27 cellular contexts compared by ENCODE assay signal in genomic region chr14:100603341-100604125, GRCh38. TPM values are rescaled to one million over a fixed set of nuclear protein-coding genes. Genes with fewer than 3 reads are reported as not detected.
DNase-seq lines count a peak whose midpoint lies in the region; ATAC-seq and TF ChIP-seq lines count a peak whose summit lies in the region.
"Had no signal": no experiment of that assay in that cellular context is flagged by ENCODE, and none has a peak within 500 bp of the region (broad histone marks: within the 10 kb centered on the region; RNA-seq: fewer than 3 reads in every experiment).

No MANE protein-coding gene starts in this region.

- no peak overlapping the region for H3K27ac ChIP-seq in sigmoid colon
- H3K27ac ChIP-seq in PC-9, result no peak overlapping the region
- H3K27ac ChIP-seq: psoas muscle, SJCRH30 had no signal

- no peaks in the 10 kb centered on the region for H3K4me1 Mint-ChIP-seq in activated T-cell treated with anti-CD3 and anti-CD28 coated beads, Interleukin-2, amount 50 U/mL, for 4 hours (ENCODE audit: low read depth)
- H3K4me1 Mint-ChIP-seq: activated naive CD8-positive, alpha-beta T cell treated with anti-CD3 and anti-CD28 coated beads, Interleukin-2, amount 50 U/mL, for 24 hours; CD4-positive, CD25-positive, alpha-beta regulatory T cell had no signal

- no peak overlapping the region for H3K4me2 ChIP-seq in PC-9

- no peak for TF ChIP-seq EP300 in sigmoid colon (IDR thresholded peaks at IDR 0.05)

- H3K27me3 ChIP-seq in sigmoid colon (peaks cover 0 to 22% (median 0%) of the 10 kb centered on the region in 3 donors), PC-9 (ENCODE audit: insufficient read depth, low read depth) (peaks cover 57% of the 10 kb centered on the region)
- H3K27me3 ChIP-seq: SJCRH30 had no signal

- TF ChIP-seq CTCF in sigmoid colon (IDR thresholded peaks at IDR 0.05) (no peak), PC-9 (conservative IDR thresholded peaks at IDR 0.05) (no peak)

- no TSS peak for BruUV-seq in PC-9 (replicated peaks; lab: Mats Ljungman, UMichigan)

- in situ Hi-C loops in KBM-7 (cut with MboI; ENCODE audit: low pct_unique_long_range_greater_than_20kb, low sequenced_read_pairs), result no loop called here

- 48 to 85% methylated on average over 17 to 18 of the region's 18 CpGs for whole genome bisulfite sequencing in sigmoid colon, 2 donors

- H3K36me3 Mint-ChIP-seq in activated T-cell treated with anti-CD3 and anti-CD28 coated beads, Interleukin-2, amount 50 U/mL, for 4 hours (ENCODE audit: insufficient read depth), result no peaks in the 10 kb centered on the region
- H3K36me3 Mint-ChIP-seq: CD4-positive, CD25-positive, alpha-beta regulatory T cell; type B pancreatic cell had no signal

- H3K79me2 ChIP-seq in PC-9 (ENCODE audit: low read depth), result no peaks in the 10 kb centered on the region

- CTCF ChIA-PET in PC-9 (lab: Charles Lee), result no interaction called here

- no peak overlapping the region for H3K4me3 Mint-ChIP-seq in activated T-cell treated with anti-CD3 and anti-CD28 coated beads, Interleukin-2, amount 50 U/mL, for 4 hours
- H3K4me3 Mint-ChIP-seq: activated CD8-positive, alpha-beta T cell treated with anti-CD3 and anti-CD28 coated beads for 36 hours; activated naive CD8-positive, alpha-beta T cell treated with anti-CD3 and anti-CD28 coated beads, Interleukin-2, amount 50 U/mL, for 24 hours; CD4-positive, CD25-positive, alpha-beta regulatory T cell; stimulated activated naive B cell treated with anti-CD40 and anti-IgM and Interleukin-4, amounts not matched to agents 10 μg/mL and 1 μg/mL and 100 μg/mL, for 72 hours; type B pancreatic cell had no signal

- no peaks in the 10 kb centered on the region for H3K9me2 ChIP-seq in PC-9 (ENCODE audit: insufficient read depth)

- peak; percentile 4 for DNase-seq in activated T-cell treated with anti-CD3 and anti-CD28 coated beads, Interleukin-2, amount 50 U/mL, for 1 hour
- DNase-seq in activated T-cell treated with anti-CD3 and anti-CD28 coated beads, Interleukin-2, amount 50 U/mL, for 4 hours, result no peak
- DNase-seq in KBM-7 (peak; percentile 55), sigmoid colon (peak; percentile 47), NCI-H128 (lab: John Stamatoyannopoulos, UW; ENCODE audit: unreplicated experiment) (no peak), PC-9 (no peak)
- DNase-seq in stimulated activated CD4-positive, alpha-beta T cell treated with anti-CD3 and anti-CD28 coated beads, Interleukin-12 subunit alpha, Interleukin-12 subunit beta, amount 100 ng/mL, for 4 hours, result no peak
- DNase-seq: activated CD4-positive, alpha-beta T cell treated with anti-CD3 and anti-CD28 coated beads for 1 hour; activated CD8-positive, alpha-beta T cell treated with anti-CD3 and anti-CD28 coated beads for 36 hours; activated naive CD8-positive, alpha-beta T cell treated with anti-CD3 and anti-CD28 coated beads, Interleukin-2, amount 50 U/mL, for 24 hours; Calu3; caudate nucleus; CD4-positive, CD25-positive, alpha-beta regulatory T cell; DMS79; foreskin fibroblast; left ventricle myocardium superior; NCI-H446; NCI-H774; psoas muscle; SJCRH30; stimulated activated naive B cell treated with anti-CD40 and anti-IgM and Interleukin-4, amounts not matched to agents 10 μg/mL and 1 μg/mL and 100 μg/mL, for 72 hours; substantia nigra; T-helper 1 cell had no signal

- H3K9me3 ChIP-seq in sigmoid colon, result peaks cover 0 to 4% (median 0%) of the 10 kb centered on the region in 4 donors
- H3K9me3 ChIP-seq in PC-9 (ENCODE audit: insufficient read depth, low read depth), result no peaks in the 10 kb centered on the region

- H2AFZ ChIP-seq in PC-9, result no peak overlapping the region

- H3K36me3 ChIP-seq in sigmoid colon (no peaks in the 10 kb centered on the region), PC-9 (ENCODE audit: low read depth) (no peaks in the 10 kb centered on the region)
- H3K36me3 ChIP-seq: SJCRH30 had no signal

- peaks cover 19% of the 10 kb centered on the region for H3K9me3 Mint-ChIP-seq in activated T-cell treated with anti-CD3 and anti-CD28 coated beads, Interleukin-2, amount 50 U/mL, for 4 hours
- H3K9me3 Mint-ChIP-seq: type B pancreatic cell had no signal

- TF ChIP-seq POLR2A in sigmoid colon (IDR thresholded peaks at IDR 0.05), result no peak

- no peak for ATAC-seq in activated T-cell treated with anti-CD3 and anti-CD28 coated beads, Interleukin-2, amount 50 U/mL, for 4 hours
- ATAC-seq in esophagus mucosa, result peak; percentile 11
- ATAC-seq: activated CD8-positive, alpha-beta T cell treated with anti-CD3 and anti-CD28 coated beads for 36 hours; activated naive CD8-positive, alpha-beta T cell treated with anti-CD3 and anti-CD28 coated beads, Interleukin-2, amount 50 U/mL, for 24 hours; HCT116; left ventricle myocardium superior; psoas muscle; stimulated activated naive B cell treated with anti-CD40 and anti-IgM and Interleukin-4, amounts not matched to agents 10 μg/mL and 1 μg/mL and 100 μg/mL, for 72 hours had no signal

- H3K4me3 ChIP-seq in sigmoid colon, result no peak overlapping the region
- no peak overlapping the region for H3K4me3 ChIP-seq in PC-9
- H3K4me3 ChIP-seq: psoas muscle, SJCRH30 had no signal

- H3F3A ChIP-seq in PC-9 (ENCODE audit: insufficient read depth, low read depth), result no peaks in the 10 kb centered on the region

- intact Hi-C loops in sigmoid colon (cut with DNase I), result no loop called here
- intact Hi-C loops in PC-9 (cut with micrococcal nuclease; ENCODE audit: unreplicated experiment), result no loop called here

- no peaks in the 10 kb centered on the region for H3K4me1 ChIP-seq in sigmoid colon
- no peaks in the 10 kb centered on the region for H3K4me1 ChIP-seq in PC-9 (replicated peaks; ENCODE audit: insufficient read depth)
- H3K4me1 ChIP-seq: psoas muscle, SJCRH30 had no signal

- no peaks in the 10 kb centered on the region for H4K20me1 ChIP-seq in PC-9 (ENCODE audit: insufficient read depth)

- peaks cover 12% of the 10 kb centered on the region for H3K27me3 Mint-ChIP-seq in activated T-cell treated with anti-CD3 and anti-CD28 coated beads, Interleukin-2, amount 50 U/mL, for 4 hours (ENCODE audit: low read depth)

- POLR2A ChIA-PET in PC-9 (lab: Charles Lee; ENCODE audit: unreplicated experiment), result no interaction called here

RNA-seq across cellular contexts. Expression of gene BEGAIN, which starts 16.3 kb away (rescaled TPM):
- 1 to 10 TPM in 2 of 3 donors, under 1 TPM in 1; 0.53 to 3.9 (median 2.0) TPM for total RNA-seq in activated T-cell treated with anti-CD3 and anti-CD28 coated beads, Interleukin-2, amount 50 U/mL, for 4 hours
- total RNA-seq in esophagus mucosa, result 0.68 TPM
- total RNA-seq in sigmoid colon, result 1 to 10 TPM in 1 of 4 donors, under 1 TPM in 3; 0.36 to 1.4 (median 0.59) TPM
- under 1 TPM; 0.46 to 0.90 (median 0.60) TPM for polyA plus RNA-seq in sigmoid colon
- total RNA-seq in PC-9 (2021), result not detected in 2 replicates
- total RNA-seq: myocyte had no signal

Comparison
In these comparisons a context has a peak if more than half of its experiments do, and no peak if none do; other contexts are left out.
1. DNase-seq: peak in activated T-cell treated with anti-CD3 and anti-CD28 coated beads, Interleukin-2, amount 50 U/mL, for 1 hour (single experiment), KBM-7 (single experiment) and sigmoid colon (single experiment); none in activated T-cell treated with anti-CD3 and anti-CD28 coated beads, Interleukin-2, amount 50 U/mL, for 4 hours (single experiment), NCI-H128 (single experiment), stimulated activated CD4-positive, alpha-beta T cell treated with anti-CD3 and anti-CD28 coated beads, Interleukin-12 subunit alpha, Interleukin-12 subunit beta, amount 100 ng/mL, for 4 hours (single experiment) and PC-9 (0 of 2).